ENCODE assay signal across 8 cellular contexts in the genomic region with DNA sequence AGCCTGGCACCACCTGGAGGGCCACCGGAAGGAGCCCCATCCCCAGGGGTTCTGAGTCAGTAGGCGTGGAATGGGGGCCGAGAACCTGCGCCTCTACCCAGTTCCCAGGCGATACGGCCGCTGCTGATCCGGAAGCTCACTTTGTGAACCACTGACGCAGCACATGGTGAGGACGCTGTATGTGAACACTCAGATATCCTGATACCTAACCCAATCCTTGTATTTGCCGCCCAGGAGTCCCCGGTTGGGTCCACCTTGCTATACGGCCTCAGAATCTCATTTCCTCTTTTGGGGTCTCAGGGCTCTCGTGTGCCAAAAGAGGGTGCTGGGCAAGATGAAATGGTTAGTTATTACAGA. TPM values are rescaled to one million over a fixed set of nuclear protein-coding genes. Genes with fewer than 3 reads are reported as not detected.
DNase-seq lines count a peak whose midpoint lies in the region; ATAC-seq and TF ChIP-seq lines count a peak whose summit lies in the region.

No MANE protein-coding gene starts in this region.

- TF ChIP-seq POLR2A in stomach (IDR thresholded peaks at IDR 0.05), result no peak

- peaks cover 11% of the 10 kb centered on the region for H3K79me1 ChIP-seq in mesendoderm (ENCODE audit: low read length)

- peak; percentile 31 for DNase-seq in GM19238 (ENCODE audit: insufficient read length, low spot score)
- DNase-seq in caudate nucleus (lab: John Stamatoyannopoulos, UW), result peak in 7 of 61 donors; percentile 4 to 64 (median 38)
- no peak for DNase-seq in mesendoderm
- DNase-seq in stomach, result peak; percentile 41
- no peak for DNase-seq in NCI-H524 treated with DMSO at 0.1 percent for 48 hours (lab: John Stamatoyannopoulos, UW)

- peaks cover 25% of the 10 kb centered on the region for H3K79me2 ChIP-seq in mesendoderm (ENCODE audit: control insufficient read depth, insufficient read depth, low read length)

- H3K56ac ChIP-seq in mesendoderm (ENCODE audit: low read length), result peak overlapping the region; percentile 73

- H3K27ac ChIP-seq in C4-2B (peak overlapping the region; percentile 92), caudate nucleus (ENCODE audit: low read depth, low read length) (peak overlapping the region; percentile 95), mesendoderm (ENCODE audit: low read depth, low read length) (no peak overlapping the region), stomach (peak overlapping the region; percentile 83 to 97 (median 95))

- H3K9ac ChIP-seq in mesendoderm (ENCODE audit: low read length), result peak overlapping the region; percentile 60

- intact Hi-C loops in stomach (cut with DNase I; ENCODE audit: low total_unique reads), result loop anchor here (10.0 kb wide), 1 partner anchor 50 kb away; no protein-coding TSS in a partner anchor

- no peak overlapping the region for H4K8ac ChIP-seq in mesendoderm (ENCODE audit: low read depth, low read length)

- H3K9me3 ChIP-seq in stomach, result no peaks in the 10 kb centered on the region

- H2AK5ac ChIP-seq in mesendoderm (ENCODE audit: low read length), result no peak overlapping the region

- peak overlapping the region; percentile 29 for H3K18ac ChIP-seq in mesendoderm (ENCODE audit: low read length)

- ATAC-seq in HG03342 (IDR thresholded peaks at IDR 0.05; ENCODE audit: unreplicated experiment) (peak; percentile 35), SK-N-SH treated with all-trans-retinoic acid at 6 μM for 48 hours (peak; percentile 1; the same call in 2 of the 3 replicates)

- H4K5ac ChIP-seq in mesendoderm (ENCODE audit: low read length), result no peak overlapping the region

- no peak overlapping the region for H3K4me3 ChIP-seq in mesendoderm (ENCODE audit: low read length)
- H3K4me3 ChIP-seq in stomach, result peak overlapping the region; percentile 88 to 100 (median 94)

- no CpG with 5 or more reads among the region's 14 CpGs for WGBS in mesendoderm (ENCODE audit: extremely low coverage, insufficient coverage, low lambda C conversion rate)
- 48 to 63% (median 49%) methylated on average over 14 of the region's 14 CpGs for WGBS in stomach, 5 donors

- no peak for TF ChIP-seq EP300 in stomach (IDR thresholded peaks at IDR 0.05)

- peak overlapping the region; percentile 62 for H3K4ac ChIP-seq in mesendoderm (ENCODE audit: low read depth, low read length)

- H3K36me3 ChIP-seq in mesendoderm (ENCODE audit: control insufficient read depth, insufficient read depth, low read length), result peaks cover 8% of the 10 kb centered on the region
- H3K36me3 ChIP-seq in stomach, result peaks cover 21 to 24% (median 24%) of the 10 kb centered on the region in 4 donors

- TF ChIP-seq CTCF in C4-2B (conservative IDR thresholded peaks at IDR 0.05) (no peak), stomach (IDR thresholded peaks at IDR 0.05) (no peak)

- H3K27me3 ChIP-seq in mesendoderm (ENCODE audit: insufficient read depth, low read length, poor library complexity), result no peaks in the 10 kb centered on the region
- no peaks in the 10 kb centered on the region for H3K27me3 ChIP-seq in stomach

- peak overlapping the region; percentile 33 for H2BK120ac ChIP-seq in mesendoderm (ENCODE audit: low read depth, low read length)

- no peak overlapping the region for H3K23ac ChIP-seq in mesendoderm (ENCODE audit: low read length)

- H3K4me1 ChIP-seq in mesendoderm (ENCODE audit: control insufficient read depth, low read depth, low read length) (peaks cover 2% of the 10 kb centered on the region), stomach (peaks cover 21 to 30% (median 24%) of the 10 kb centered on the region in 4 donors)

- H2BK15ac ChIP-seq in mesendoderm (replicated peaks; ENCODE audit: low read depth), result no peak overlapping the region

- H3K4me2 ChIP-seq in mesendoderm (ENCODE audit: low read length), result peak overlapping the region; percentile 19

- no peak overlapping the region for H2BK5ac ChIP-seq in mesendoderm (ENCODE audit: low read length)

TF ChIP-seq in SK-N-SH treated with all-trans-retinoic acid at 6 μM for 48 hours, 23 proteins besides CTCF, POLR2A, EP300 and RAD21:
- TF ChIP-seq, protein P1, sequence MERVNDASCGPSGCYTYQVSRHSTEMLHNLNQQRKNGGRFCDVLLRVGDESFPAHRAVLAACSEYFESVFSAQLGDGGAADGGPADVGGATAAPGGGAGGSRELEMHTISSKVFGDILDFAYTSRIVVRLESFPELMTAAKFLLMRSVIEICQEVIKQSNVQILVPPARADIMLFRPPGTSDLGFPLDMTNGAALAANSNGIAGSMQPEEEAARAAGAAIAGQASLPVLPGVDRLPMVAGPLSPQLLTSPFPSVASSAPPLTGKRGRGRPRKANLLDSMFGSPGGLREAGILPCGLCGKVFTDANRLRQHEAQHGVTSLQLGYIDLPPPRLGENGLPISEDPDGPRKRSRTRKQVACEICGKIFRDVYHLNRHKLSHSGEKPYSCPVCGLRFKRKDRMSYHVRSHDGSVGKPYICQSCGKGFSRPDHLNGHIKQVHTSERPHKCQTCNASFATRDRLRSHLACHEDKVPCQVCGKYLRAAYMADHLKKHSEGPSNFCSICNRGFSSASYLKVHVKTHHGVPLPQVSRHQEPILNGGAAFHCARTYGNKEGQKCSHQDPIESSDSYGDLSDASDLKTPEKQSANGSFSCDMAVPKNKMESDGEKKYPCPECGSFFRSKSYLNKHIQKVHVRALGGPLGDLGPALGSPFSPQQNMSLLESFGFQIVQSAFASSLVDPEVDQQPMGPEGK (CRISPR knock-in tag; IDR thresholded peaks at IDR 0.05; ENCODE audit: borderline replicate concordance), result no peak
- TF ChIP-seq GLIS3 (CRISPR knock-in tag; IDR thresholded peaks at IDR 0.05) (no peak), SNAI2 (CRISPR knock-in tag; IDR thresholded peaks at IDR 0.05) (no peak), ZC3H10 (CRISPR knock-in tag; IDR thresholded peaks at IDR 0.05) (no peak), TOX (CRISPR knock-in tag; IDR thresholded peaks at IDR 0.05; ENCODE audit: borderline replicate concordance) (no peak)
- TF ChIP-seq, protein P2, sequence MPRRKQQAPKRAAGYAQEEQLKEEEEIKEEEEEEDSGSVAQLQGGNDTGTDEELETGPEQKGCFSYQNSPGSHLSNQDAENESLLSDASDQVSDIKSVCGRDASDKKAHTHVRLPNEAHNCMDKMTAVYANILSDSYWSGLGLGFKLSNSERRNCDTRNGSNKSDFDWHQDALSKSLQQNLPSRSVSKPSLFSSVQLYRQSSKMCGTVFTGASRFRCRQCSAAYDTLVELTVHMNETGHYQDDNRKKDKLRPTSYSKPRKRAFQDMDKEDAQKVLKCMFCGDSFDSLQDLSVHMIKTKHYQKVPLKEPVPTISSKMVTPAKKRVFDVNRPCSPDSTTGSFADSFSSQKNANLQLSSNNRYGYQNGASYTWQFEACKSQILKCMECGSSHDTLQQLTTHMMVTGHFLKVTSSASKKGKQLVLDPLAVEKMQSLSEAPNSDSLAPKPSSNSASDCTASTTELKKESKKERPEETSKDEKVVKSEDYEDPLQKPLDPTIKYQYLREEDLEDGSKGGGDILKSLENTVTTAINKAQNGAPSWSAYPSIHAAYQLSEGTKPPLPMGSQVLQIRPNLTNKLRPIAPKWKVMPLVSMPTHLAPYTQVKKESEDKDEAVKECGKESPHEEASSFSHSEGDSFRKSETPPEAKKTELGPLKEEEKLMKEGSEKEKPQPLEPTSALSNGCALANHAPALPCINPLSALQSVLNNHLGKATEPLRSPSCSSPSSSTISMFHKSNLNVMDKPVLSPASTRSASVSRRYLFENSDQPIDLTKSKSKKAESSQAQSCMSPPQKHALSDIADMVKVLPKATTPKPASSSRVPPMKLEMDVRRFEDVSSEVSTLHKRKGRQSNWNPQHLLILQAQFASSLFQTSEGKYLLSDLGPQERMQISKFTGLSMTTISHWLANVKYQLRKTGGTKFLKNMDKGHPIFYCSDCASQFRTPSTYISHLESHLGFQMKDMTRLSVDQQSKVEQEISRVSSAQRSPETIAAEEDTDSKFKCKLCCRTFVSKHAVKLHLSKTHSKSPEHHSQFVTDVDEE (CRISPR knock-in tag; IDR thresholded peaks at IDR 0.05), result no peak

RNA-seq across cellular contexts. Expression of a gene that starts 0.6 kb away (rescaled TPM):
- 152 TPM for polyA plus RNA-seq in mesendoderm (2013, experiment 1 of 2)
- polyA plus RNA-seq in mesendoderm (2013, experiment 2 of 2), result 148 TPM
- 100 to 1,000 TPM in 2 of 5 donors, 10 to 100 TPM in 3; 35.0 to 136 (median 96.4) TPM for total RNA-seq in stomach
- polyA plus RNA-seq in stomach, result 100 to 1,000 TPM in 1 of 3 donors, 10 to 100 TPM in 2; 76.8 to 113 (median 84.6) TPM

RNA-seq across cellular contexts. Expression of a gene that starts 31.5 kb away (rescaled TPM):
- 68.5 TPM for polyA plus RNA-seq in mesendoderm (2013, experiment 1 of 2)
- polyA plus RNA-seq in mesendoderm (2013, experiment 2 of 2), result 65.7 TPM
- total RNA-seq in stomach, result 10 to 100 TPM in 4 of 5 donors, not detected in 1; 14.9 to 24.6 (median 18.7) TPM
- polyA plus RNA-seq in stomach, result 1 to 10 TPM; 4.6 to 5.2 (median 4.8) TPM

RNA-seq across cellular contexts. Expression of a gene that starts 41.1 kb away (rescaled TPM):
- 0.10 TPM for polyA plus RNA-seq in mesendoderm (2013, experiment 1 of 2)
- polyA plus RNA-seq in mesendoderm (2013, experiment 2 of 2), result 0.07 TPM
- total RNA-seq in stomach, result 1 to 10 TPM in 3 of 5 donors, not detected in 2; 1.3 to 8.7 (median 1.3) TPM
- 1 to 10 TPM in 1 of 3 donors, under 1 TPM in 2; 0.25 to 2.7 (median 0.56) TPM for polyA plus RNA-seq in stomach

Comparison
In these comparisons a context has a peak if more than half of its experiments do, and no peak if none do; other contexts are left out.
1. DNase-seq: peak in GM19238 (single experiment) and stomach (single experiment); none in mesendoderm (single experiment) and NCI-H524 treated with DMSO at 0.1 percent for 48 hours (single experiment).